8 cellular contexts compared by ENCODE assay signal in the genomic region with DNA sequence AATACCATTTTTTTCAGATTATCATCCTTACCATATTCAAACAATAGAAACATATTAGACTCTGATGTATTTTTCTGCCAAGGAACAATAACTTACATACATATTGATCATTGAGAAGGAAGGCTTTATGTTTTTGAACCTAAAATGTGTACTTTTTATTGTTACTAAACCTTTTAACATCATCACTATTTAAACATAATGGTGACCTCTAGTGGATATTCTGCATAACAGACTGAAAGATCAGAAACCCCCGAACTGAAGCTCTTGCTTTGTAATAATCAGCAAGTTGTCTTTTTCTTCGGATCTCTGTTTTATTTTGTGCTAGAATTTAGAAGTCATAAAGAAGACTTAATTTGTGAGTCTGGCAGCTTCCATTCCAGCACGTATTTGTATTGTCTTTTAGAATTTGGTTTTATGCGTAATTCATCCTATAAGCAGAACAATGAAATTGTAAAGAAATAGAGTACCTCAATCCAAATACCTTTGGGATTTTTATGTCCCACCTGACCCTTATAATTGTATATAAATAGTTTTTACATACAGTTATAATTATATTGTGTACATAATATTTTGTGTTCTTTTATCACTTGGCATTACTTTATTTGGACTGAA.
DNase-seq lines count a peak whose midpoint lies in the region; ATAC-seq and TF ChIP-seq lines count a peak whose summit lies in the region.

No MANE protein-coding gene starts in this region.

- no peaks in the 10 kb centered on the region for H4K20me1 ChIP-seq in mammary epithelial cell (ENCODE audit: insufficient read depth, low read length)

- H3K9ac ChIP-seq in mammary epithelial cell (ENCODE audit: insufficient read depth, low read length): peak overlapping the region; percentile 7

- dilution Hi-C loops in mammary epithelial cell (cut with HindIII; ENCODE audit: low sequenced_read_pairs): no loop called here

- peak; percentile 81 for TF ChIP-seq CTCF in C4-2B (conservative IDR thresholded peaks at IDR 0.05)
- peak; percentile 38 for TF ChIP-seq CTCF in GM20000 (IDR thresholded peaks at IDR 0.05; ENCODE audit: extremely low read depth, missing control alignments)
- TF ChIP-seq CTCF in mammary epithelial cell (conservative IDR thresholded peaks at IDR 0.05 in 1 of 2, IDR thresholded peaks at IDR 0.05 in 1 of 2; ENCODE audit: extremely low read depth in 1 of 2, insufficient read depth in 1 of 2, low read depth in 1 of 2, low read length in 2 of 2): peak; percentile 59

- peak; percentile 44 for DNase-seq in GM20000 (ENCODE audit: low spot score)
- DNase-seq in NCI-H774 (lab: John Stamatoyannopoulos, UW): peak; percentile 52
- peak; percentile 45 for DNase-seq in mammary epithelial cell
- peak; percentile 44 for DNase-seq in left kidney (ENCODE audit: low read depth, low spot score)
- DNase-seq in T1000 (lab: John Stamatoyannopoulos, UW): no peak

- H3K4me3 ChIP-seq in mammary epithelial cell (replicated peaks in 1 of 3; ENCODE audit: insufficient read depth in 1 of 3, low read depth in 2 of 3, low read length in 3 of 3): no peak overlapping the region

- 25% methylated on average over 4 of the region's 4 CpGs for WGBS in mammary epithelial cell (ENCODE audit: low coverage, missing lambda C conversion rate)

- H3K4me1 ChIP-seq in mammary epithelial cell (ENCODE audit: insufficient read depth, low read length): peaks cover 35% of the 10 kb centered on the region

- no peaks in the 10 kb centered on the region for H3K27me3 ChIP-seq in mammary epithelial cell (ENCODE audit: insufficient read depth, low read length)

- no peaks in the 10 kb centered on the region for H3K9me3 ChIP-seq in mammary epithelial cell (replicated peaks; ENCODE audit: insufficient read depth, low read length)

- H3K36me3 ChIP-seq in mammary epithelial cell (ENCODE audit: insufficient read depth, low read length): peaks cover 5% of the 10 kb centered on the region

- H2AFZ ChIP-seq in mammary epithelial cell (ENCODE audit: low read depth, low read length): no peak overlapping the region

- BruUV-seq in mammary epithelial cell (replicated peaks; lab: Mats Ljungman, UMichigan): TSS peak; percentile 19

- intact Hi-C loops in mammary epithelial cell (cut with micrococcal nuclease): loop anchor here (1.0 kb wide), 3 partner anchors 18 to 134 kb away; partner anchors contain the start of gene DIP2B

- CTCF ChIA-PET in mammary epithelial cell (lab: Charles Lee; ENCODE audit: low non-redundant PET): interaction anchor here (0.5 to 0.6 kb wide), 4 partner anchors 16 to 133 kb away, joined by 3 to 4 read pairs (median 3); partner anchors contain the start of gene DIP2B

- H3K27ac ChIP-seq in C4-2B (no peak overlapping the region), mammary epithelial cell (ENCODE audit: insufficient read depth, low read depth, low read length) (peak overlapping the region; percentile 6)

- H3K4me2 ChIP-seq in mammary epithelial cell (ENCODE audit: insufficient read depth, low read depth, low read length): peak overlapping the region; percentile 2

- in situ Hi-C loops in mammary epithelial cell (cut with MboI; ENCODE audit: low sequenced_read_pairs in 2 of 2): loop anchor here (5.0 kb wide), 2 partner anchors 131 to 136 kb away; partner anchors contain the start of gene DIP2B (in 1 of the 2)

- ATAC-seq in HG02610 (IDR thresholded peaks at IDR 0.05; ENCODE audit: unreplicated experiment) (no peak), HG03521 (IDR thresholded peaks at IDR 0.05; ENCODE audit: unreplicated experiment) (no peak)

- H3K79me2 ChIP-seq in mammary epithelial cell (ENCODE audit: insufficient read depth, low read length): peaks cover 52% of the 10 kb centered on the region
